8 cellular contexts compared by ENCODE assay signal in genomic region chr1:17419626-17420328, GRCh38. TPM values are rescaled to one million over a fixed set of nuclear protein-coding genes. Genes with fewer than 3 reads are reported as not detected.
DNase-seq lines count a peak whose midpoint lies in the region; ATAC-seq, FAIRE-seq and TF ChIP-seq lines count a peak whose summit lies in the region.
"Had no signal": no experiment of that assay in that cellular context is flagged by ENCODE, and none has a peak within 500 bp of the region (broad histone marks: within the 10 kb centered on the region; RNA-seq: fewer than 3 reads in every experiment).

No MANE protein-coding gene starts in this region.

- H3K9me3 ChIP-seq in upper lobe of left lung: no peaks in the 10 kb centered on the region

- no peak overlapping the region for H3K4me3 ChIP-seq in upper lobe of left lung

- peak; percentile 94 to 99 (median 97) for TF ChIP-seq CTCF in upper lobe of left lung (IDR thresholded peaks at IDR 0.05)

- DNase-seq in GM18507 (ENCODE audit: extremely low spot score, insufficient read length, low read depth) (peak; percentile 54), OCI-M1 (lab: John Stamatoyannopoulos, UW) (peak; percentile 22), foreskin melanocyte (peak; percentile 64), occipital lobe (lab: John Stamatoyannopoulos, UW) (peak; percentile 69), upper lobe of left lung (peak; percentile 66 to 96), NCI-H526 treated with DMSO at 0.1 percent for 48 hours (lab: John Stamatoyannopoulos, UW) (no peak)
- DNase-seq in activated effector memory CD4-positive, alpha-beta T cell treated with anti-CD3 and anti-CD28 coated beads, Interleukin-2, amount 50 U/mL, for 16 hours: peak; percentile 89

- peaks cover 0 to 5% (median 0%) of the 10 kb centered on the region in 4 donors for H3K4me1 ChIP-seq in upper lobe of left lung

- no peak overlapping the region for H3K27ac ChIP-seq in upper lobe of left lung

- no peak for TF ChIP-seq EP300 in upper lobe of left lung (IDR thresholded peaks at IDR 0.05)

- FAIRE-seq in GM18507 (lab: Jason Lieb, UNC): peak; percentile 63

- TF ChIP-seq POLR2A in upper lobe of left lung (IDR thresholded peaks at IDR 0.05): no peak

- 45 to 46% methylated on average over 39 to 42 of the region's 42 CpGs for WGBS in upper lobe of left lung, 2 donors

- H3K27me3 ChIP-seq in upper lobe of left lung: no peaks in the 10 kb centered on the region

- H3K36me3 ChIP-seq in upper lobe of left lung: peaks cover 30 to 97% (median 70%) of the 10 kb centered on the region in 4 donors

- ATAC-seq in upper lobe of left lung (ENCODE audit: low FRiP score in 2 of 2): peak; percentile 70 to 92

RNA-seq across cellular contexts. Expression of gene RCC2, which starts 19.7 kb away (rescaled TPM):
- 26.8 TPM for total RNA-seq in occipital lobe
- 10 to 100 TPM; 32.1 to 66.2 (median 47.7) TPM for total RNA-seq in upper lobe of left lung

RNA-seq across cellular contexts. Expression of gene PADI6, which starts 47.8 kb away (rescaled TPM):
- not detected for total RNA-seq in occipital lobe
- not detected for total RNA-seq in upper lobe of left lung
- total RNA-seq: glomerular endothelial cell had no signal
